13 cellular contexts compared by ENCODE assay signal in the genomic region with DNA sequence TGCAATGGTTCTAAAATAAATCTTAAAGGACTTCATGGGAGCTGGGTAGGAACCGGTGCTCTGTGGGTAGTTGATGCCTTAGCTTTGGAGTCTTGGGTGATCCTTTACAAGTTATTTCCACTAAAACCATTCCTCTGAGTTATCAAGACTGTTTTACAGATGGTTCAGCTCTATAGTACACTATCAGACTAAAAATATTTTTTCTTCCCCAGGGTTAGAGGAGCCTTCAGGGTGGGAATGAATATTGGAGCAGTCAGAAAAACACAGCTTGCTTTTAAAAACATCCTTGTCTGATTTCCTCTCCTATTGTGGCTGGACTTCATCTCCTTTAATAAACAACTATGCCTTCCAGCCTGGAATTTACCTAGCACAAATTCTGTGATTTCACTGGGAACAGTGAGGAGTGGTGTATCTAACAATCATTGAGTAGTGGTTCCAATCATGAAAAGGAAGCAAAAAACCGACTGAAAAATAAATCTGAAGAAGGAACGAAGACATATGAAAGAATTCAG.
DNase-seq lines count a peak whose midpoint lies in the region; ATAC-seq and TF ChIP-seq lines count a peak whose summit lies in the region.
"Had no signal": no experiment of that assay in that cellular context is flagged by ENCODE, and none has a peak within 500 bp of the region (broad histone marks: within the 10 kb centered on the region; RNA-seq: fewer than 3 reads in every experiment).

No MANE protein-coding gene starts in this region.

- intact Hi-C loops in Right ventricle myocardium superior (cut with DNase I): no loop called here
- intact Hi-C loops in uterus (cut with DNase I; ENCODE audit: low total_unique reads): no loop called here
- intact Hi-C loops in dorsolateral prefrontal cortex (cut with DNase I): no loop called here

- H3K9me3 Mint-ChIP-seq in naive thymus-derived CD8-positive, alpha-beta T cell: peaks cover 0 to 10% (median 0%) of the 10 kb centered on the region in 9 donors
- no peaks in the 10 kb centered on the region for H3K9me3 Mint-ChIP-seq in glutamatergic neuron (ENCODE audit: unreplicated experiment)
- H3K9me3 Mint-ChIP-seq: natural killer cell had no signal

- no peak for TF ChIP-seq POLR2A in uterus (IDR thresholded peaks at IDR 0.05)

- ATAC-seq in Right ventricle myocardium superior (ENCODE audit: poor library complexity): no peak
- no peak for ATAC-seq in naive thymus-derived CD8-positive, alpha-beta T cell
- ATAC-seq: natural killer cell, SK-N-SH treated with all-trans-retinoic acid at 6 μM for 48 hours had no signal

- peak overlapping the region in 8 of 10 donors; percentile 42 to 82 (median 54) for H3K4me3 Mint-ChIP-seq in naive thymus-derived CD8-positive, alpha-beta T cell
- H3K4me3 Mint-ChIP-seq in glutamatergic neuron (ENCODE audit: unreplicated experiment): no peak overlapping the region
- H3K4me3 Mint-ChIP-seq: natural killer cell had no signal

- H3K27ac ChIP-seq in cardiac muscle cell (peak overlapping the region; percentile 70), duodenal mucosa (ENCODE audit: low read depth, low read length) (peak overlapping the region; percentile 82), uterus (peak overlapping the region; percentile 58 to 77), dorsolateral prefrontal cortex (peak overlapping the region in 16 of 59 donors; percentile 3 to 65 (median 35))
- H3K27ac ChIP-seq: HL-60 had no signal

- H3K4me1 ChIP-seq in cardiac muscle cell (ENCODE audit: low read depth) (peaks cover 29% of the 10 kb centered on the region), duodenal mucosa (ENCODE audit: control insufficient read depth in 1 of 2, insufficient read depth in 2 of 2, low read length in 2 of 2) (peaks cover 21 to 28% of the 10 kb centered on the region in 2 donors), uterus (peaks cover 0 to 6% of the 10 kb centered on the region in 2 donors)

- H3K4me1 Mint-ChIP-seq in naive thymus-derived CD8-positive, alpha-beta T cell: peaks cover 54 to 94% (median 91%) of the 10 kb centered on the region in 4 donors
- no peaks in the 10 kb centered on the region for H3K4me1 Mint-ChIP-seq in glutamatergic neuron (ENCODE audit: low read depth, unreplicated experiment)

- no peaks in the 10 kb centered on the region for H3K27me3 Mint-ChIP-seq in naive thymus-derived CD8-positive, alpha-beta T cell
- H3K27me3 Mint-ChIP-seq in glutamatergic neuron (ENCODE audit: unreplicated experiment): no peaks in the 10 kb centered on the region

- no peaks in the 10 kb centered on the region for H3K36me3 ChIP-seq in cardiac muscle cell
- H3K36me3 ChIP-seq in duodenal mucosa (ENCODE audit: control insufficient read depth in 1 of 2, insufficient read depth in 2 of 2, low read length in 2 of 2): no peaks in the 10 kb centered on the region
- no peaks in the 10 kb centered on the region for H3K36me3 ChIP-seq in uterus

- no peak for TF ChIP-seq CTCF in cardiac muscle cell (IDR thresholded peaks at IDR 0.05; ENCODE audit: low read depth, low read length)
- TF ChIP-seq CTCF in uterus (IDR thresholded peaks at IDR 0.05): no peak
- TF ChIP-seq CTCF in glutamatergic neuron (IDR thresholded peaks at IDR 0.05; ENCODE audit: partially characterized antibody, unreplicated experiment): no peak
- no peak for TF ChIP-seq CTCF in dorsolateral prefrontal cortex (IDR thresholded peaks at IDR 0.05 in 54 of 56, conservative IDR thresholded peaks at IDR 0.05 in 2 of 56; ENCODE audit: low read depth in 1 of 56, partially characterized antibody in 56 of 56)

- H3K27me3 ChIP-seq in cardiac muscle cell (no peaks in the 10 kb centered on the region), duodenal mucosa (ENCODE audit: control insufficient read depth in 1 of 2, insufficient read depth in 2 of 2, low read length in 2 of 2) (no peaks in the 10 kb centered on the region), uterus (no peaks in the 10 kb centered on the region), dorsolateral prefrontal cortex (peaks cover 0 to 7% (median 0%) of the 10 kb centered on the region in 45 donors)

- peak overlapping the region; percentile 83 to 94 (median 87) for H3K27ac Mint-ChIP-seq in naive thymus-derived CD8-positive, alpha-beta T cell
- H3K27ac Mint-ChIP-seq in glutamatergic neuron (ENCODE audit: unreplicated experiment): no peak overlapping the region
- H3K27ac Mint-ChIP-seq: natural killer cell had no signal

- H3K9me3 ChIP-seq in cardiac muscle cell (ENCODE audit: low read depth): no peaks in the 10 kb centered on the region
- H3K9me3 ChIP-seq in duodenal mucosa (ENCODE audit: control insufficient read depth in 1 of 2, low read length in 2 of 2): no peaks in the 10 kb centered on the region
- no peaks in the 10 kb centered on the region for H3K9me3 ChIP-seq in uterus

- POLR2A ChIA-PET in naive thymus-derived CD8-positive, alpha-beta T cell (lab: Charles Lee): interaction anchor here (1.0 to 1.7 kb wide), 4 partner anchors 9 to 19 kb away, joined by 3 to 10 read pairs (median 3); no protein-coding TSS in a partner anchor

- peaks cover 7 to 58% (median 24%) of the 10 kb centered on the region in 3 donors for H3K36me3 Mint-ChIP-seq in naive thymus-derived CD8-positive, alpha-beta T cell
- H3K36me3 Mint-ChIP-seq in glutamatergic neuron (ENCODE audit: unreplicated experiment): no peaks in the 10 kb centered on the region
- H3K36me3 Mint-ChIP-seq: natural killer cell had no signal

- DNase-seq in cardiac muscle cell (ENCODE audit: low read depth in 1 of 2, low spot score in 1 of 2): no peak
- DNase-seq in Right ventricle myocardium superior: no peak
- DNase-seq in naive thymus-derived CD8-positive, alpha-beta T cell: no peak
- no peak for DNase-seq in uterus
- no peak for DNase-seq in glutamatergic neuron
- DNase-seq in dorsolateral prefrontal cortex: no peak
- DNase-seq in ureter (ENCODE audit: low spot score): no peak
- DNase-seq: activated CD4-positive, CD25-positive, alpha-beta regulatory T cell treated with anti-CD3 and anti-CD28 coated beads, Interleukin-2, amount 50 U/mL, for 72 hours; natural killer cell had no signal

- H3K4me3 ChIP-seq in cardiac muscle cell (no peak overlapping the region), duodenal mucosa (ENCODE audit: low read depth in 1 of 2, low read length in 2 of 2) (no peak overlapping the region), uterus (no peak overlapping the region), dorsolateral prefrontal cortex (no peak overlapping the region)
- H3K4me3 ChIP-seq: skin epidermis had no signal

- H3K9ac ChIP-seq in duodenal mucosa (ENCODE audit: low read depth in 1 of 2, low read length in 2 of 2): peak overlapping the region; percentile 19 to 20
